ENCODE assay signal across 8 cellular contexts in genomic region chr4:112604590-112604989, GRCh38. TPM values are rescaled to one million over a fixed set of nuclear protein-coding genes. Genes with fewer than 3 reads are reported as not detected.
DNase-seq lines count a peak whose midpoint lies in the region; ATAC-seq, FAIRE-seq and TF ChIP-seq lines count a peak whose summit lies in the region.

No MANE protein-coding gene starts in this region.

- ATAC-seq in GM18907 (IDR thresholded peaks at IDR 0.05; ENCODE audit: unreplicated experiment) (peak; percentile 81), body of pancreas (peak; percentile 65), GM21526 (IDR thresholded peaks at IDR 0.05; ENCODE audit: low FRiP score, unreplicated experiment) (no peak)

- no peaks in the 10 kb centered on the region for H3K36me3 ChIP-seq in body of pancreas (replicated peaks in 1 of 2; ENCODE audit: insufficient read depth in 1 of 2, low read depth in 2 of 2)

- intact Hi-C loops in body of pancreas (cut with DNase I): loop anchor here (10.0 kb wide), 1 partner anchor 500 kb away; no protein-coding TSS in a partner anchor

- no peak for TF ChIP-seq POLR2A in body of pancreas (IDR thresholded peaks at IDR 0.05)

- peak; percentile 71 for FAIRE-seq in RCC 7860 (lab: Jason Lieb, UNC)

- no peaks in the 10 kb centered on the region for H3K9me3 ChIP-seq in body of pancreas

- H3K4me3 ChIP-seq in body of pancreas: no peak overlapping the region

- TF ChIP-seq CTCF in body of pancreas (IDR thresholded peaks at IDR 0.05): peak in 6 of 7 experiments; percentile 43 to 65 (median 50)

- no peaks in the 10 kb centered on the region for H3K4me1 ChIP-seq in body of pancreas

- H3K27me3 ChIP-seq in body of pancreas: no peaks in the 10 kb centered on the region

- DNase-seq in COLO668 (lab: John Stamatoyannopoulos, UW; ENCODE audit: unreplicated experiment): peak; percentile 20
- DNase-seq in HPDE6-E6E7 (ENCODE audit: extremely low spot score): peak; percentile 42
- DNase-seq in RCC 7860 (ENCODE audit: low spot score): peak; percentile 26
- DNase-seq in body of pancreas: peak; percentile 31 to 58 (median 47)
- peak; percentile 19 for DNase-seq in iPS DF 4.7 (ENCODE audit: extremely low read depth, low spot score)
- DNase-seq in stimulated activated CD4-positive, alpha-beta T cell treated with anti-CD3 and anti-CD28 coated beads, Interleukin-12 subunit alpha, Interleukin-12 subunit beta, amount 100 ng/mL, for 48 hours (ENCODE audit: low read depth in 2 of 3, low spot score in 1 of 3): peak in 2 of 3 donors; percentile 1 to 31

- no peak overlapping the region for H3K27ac ChIP-seq in body of pancreas

RNA-seq across cellular contexts. Expression of gene ZGRF1, which starts 32.1 kb away (rescaled TPM):
- total RNA-seq in body of pancreas: 1 to 10 TPM; 1.3 to 3.4 TPM

RNA-seq across cellular contexts. Expression of gene LARP7, which starts 32.4 kb away (rescaled TPM):
- total RNA-seq in body of pancreas: 10 to 100 TPM; 17.4 to 28.0 TPM
